ENCODE assay signal across 11 cellular contexts in genomic region chr1:227368009-227368408, GRCh38.
"Had no signal": no experiment of that assay in that cellular context is flagged by ENCODE, and none has a peak within 500 bp of the region (broad histone marks: within the 10 kb centered on the region; RNA-seq: fewer than 3 reads in every experiment).

No MANE protein-coding gene starts in this region.

- H3K4me3 ChIP-seq: GM23248, GM23338, HAP-1 had no signal

- H3K9me3 Mint-ChIP-seq: GM23338, H9, HFFc6 had no signal

- H3K36me3 ChIP-seq: HAP-1 had no signal

- H3K4me3 Mint-ChIP-seq: GM23338, H9, HFFc6 had no signal

- H3K27ac ChIP-seq: GM23248 had no signal

- H3K9me3 ChIP-seq: HAP-1 had no signal

- H3K27ac Mint-ChIP-seq: GM23338, H9, HFFc6 had no signal

- H3K4me1 ChIP-seq: HAP-1 had no signal

- H2AFZ ChIP-seq: GM23248, GM23338 had no signal

- DNase-seq: GM23248, GOT3, H7, H9, HCEC 1CT, HFFc6 had no signal

- H3K9ac ChIP-seq: GM23248 had no signal

- FAIRE-seq: H1, H54 had no signal

- ATAC-seq: GM23338, HCT116 had no signal

- H3K4me2 ChIP-seq: GM23338 had no signal
